Comparison of ENCODE assay signal across 20 cellular contexts in genomic region chr11:12544986-12545775, GRCh38.
DNase-seq lines count a peak whose midpoint lies in the region; ATAC-seq, FAIRE-seq and TF ChIP-seq lines count a peak whose summit lies in the region.
"Had no signal": no experiment of that assay in that cellular context is flagged by ENCODE, and none has a peak within 500 bp of the region (broad histone marks: within the 10 kb centered on the region; RNA-seq: fewer than 3 reads in every experiment).

No MANE protein-coding gene starts in this region.

- no peaks in the 10 kb centered on the region for H3K27me3 ChIP-seq in bronchial epithelial cell (ENCODE audit: control insufficient read depth, insufficient read depth, low read length)

- TF ChIP-seq CTCF in bronchial epithelial cell (IDR thresholded peaks at IDR 0.05; ENCODE audit: insufficient read depth, low read length, severe bottlenecking), result no peak
- TF ChIP-seq CTCF in mucosa of descending colon (IDR thresholded peaks at IDR 0.05), result no peak

- no peaks in the 10 kb centered on the region for H3K36me3 ChIP-seq in bronchial epithelial cell (ENCODE audit: control insufficient read depth, insufficient read depth, low read length)
- H3K36me3 ChIP-seq in mucosa of descending colon (ENCODE audit: low read depth), result no peaks in the 10 kb centered on the region

- intact Hi-C loops in mucosa of descending colon (cut with DNase I, micrococcal nuclease), result no loop called here

- DNase-seq in EH (ENCODE audit: low read depth) (peak; percentile 49), M059J (ENCODE audit: low read depth) (peak; percentile 30), bronchial epithelial cell (ENCODE audit: low read depth) (no peak), kidney tubule cell (ENCODE audit: low spot score) (peak; percentile 40), NCI-H524 (lab: John Stamatoyannopoulos, UW) (no peak), mucosa of descending colon (no peak)
- DNase-seq: COR-L47, DMS53, GF-D8, H7, Karpas-422, NCI-H187 treated with DMSO at 0.1 percent for 48 hours, NCI-H2171 treated with DMSO at 0.1 percent for 48 hours, NCI-H82, SHP77 treated with DMSO at 0.1 percent for 48 hours had no signal

- H3K4me1 ChIP-seq in mucosa of descending colon (ENCODE audit: low read depth), result no peaks in the 10 kb centered on the region

- FAIRE-seq in bronchial epithelial cell (lab: Jason Lieb, UNC), result peak; percentile 50
- FAIRE-seq: A204.1, HepG2 had no signal

- H3K4me3 ChIP-seq in bronchial epithelial cell (ENCODE audit: low read depth, low read length) (no peak overlapping the region), mucosa of descending colon (no peak overlapping the region)

- ATAC-seq in mucosa of descending colon (no peak), HG02981 (IDR thresholded peaks at IDR 0.05; ENCODE audit: unreplicated experiment) (no peak), GM18502 (IDR thresholded peaks at IDR 0.05; ENCODE audit: poor library complexity, unreplicated experiment) (no peak)
- ATAC-seq: HepG2, Panc1 had no signal

- H3K9me3 ChIP-seq in mucosa of descending colon, result no peaks in the 10 kb centered on the region

Comparison
In these comparisons a context has a peak if more than half of its experiments do, and no peak if none do; other contexts are left out.
1. DNase-seq: peak in EH (single experiment), M059J (single experiment) and kidney tubule cell (single experiment); none in bronchial epithelial cell (single experiment), NCI-H524 (0 of 2) and mucosa of descending colon (0 of 3).